In genomic region chr15:38072007-38072506, GRCh38 we compare ENCODE assay signal across 8 cellular contexts.
DNase-seq lines count a peak whose midpoint lies in the region; ATAC-seq, FAIRE-seq and TF ChIP-seq lines count a peak whose summit lies in the region.

No MANE protein-coding gene starts in this region.

- TF ChIP-seq POLR2A in endothelial cell of umbilical vein (IDR thresholded peaks at IDR 0.05; ENCODE audit: low read depth, low read length): no peak

- dilution Hi-C loops in endothelial cell of umbilical vein (cut with MboI; ENCODE audit: extremely low pct_ligation_motif_present, low sequenced_read_pairs): no loop called here

- BruUV-seq in endothelial cell of umbilical vein (replicated peaks; lab: Mats Ljungman, UMichigan): no TSS peak

- peak; percentile 47 for DNase-seq in activated naive CD4-positive, alpha-beta T cell treated with anti-CD3 and anti-CD28 coated beads for 36 hours
- no peak for DNase-seq in activated naive CD4-positive, alpha-beta T cell (lab: John Stamatoyannopoulos, UW)
- DNase-seq in endothelial cell of umbilical vein (ENCODE audit: low read depth, low spot score): no peak
- no peak for DNase-seq in neural progenitor cell (ENCODE audit: low spot score)
- no peak for DNase-seq in SW 1271 (lab: John Stamatoyannopoulos, UW)
- no peak for DNase-seq in NCI-H510A (lab: John Stamatoyannopoulos, UW)

- no peaks in the 10 kb centered on the region for H3K9me1 ChIP-seq in endothelial cell of umbilical vein (replicated peaks; ENCODE audit: control insufficient read depth, extremely low read depth, insufficient read depth, low read length)

- no peaks in the 10 kb centered on the region for H3K36me3 Mint-ChIP-seq in activated naive CD4-positive, alpha-beta T cell treated with anti-CD3 and anti-CD28 coated beads for 36 hours (ENCODE audit: low read depth)
- H3K36me3 Mint-ChIP-seq in neural progenitor cell: no peaks in the 10 kb centered on the region

- CTCF ChIA-PET in activated naive CD4-positive, alpha-beta T cell treated with anti-CD3 and anti-CD28 coated beads for 36 hours (lab: Charles Lee): interaction anchor here (0.7 kb wide), 1 partner anchor 35 kb away, joined by 3 read pairs; no protein-coding TSS in a partner anchor
- CTCF ChIA-PET in endothelial cell of umbilical vein (lab: Charles Lee): interaction anchor here (0.6 to 2.5 kb wide), 12 partner anchors 12 to 195 kb away, joined by 3 to 24 read pairs (median 4); no protein-coding TSS in a partner anchor

- H3K27ac ChIP-seq in OCI-LY3 (ENCODE audit: low read length): peak overlapping the region; percentile 35
- peak overlapping the region; percentile 69 for H3K27ac ChIP-seq in endothelial cell of umbilical vein (ENCODE audit: insufficient read depth, low read depth, low read length)
- H3K27ac ChIP-seq in neural progenitor cell: peak overlapping the region; percentile 95

- H3K4me3 Mint-ChIP-seq in activated naive CD4-positive, alpha-beta T cell treated with anti-CD3 and anti-CD28 coated beads for 36 hours: peak overlapping the region; percentile 44
- H3K4me3 Mint-ChIP-seq in neural progenitor cell: peak overlapping the region; percentile 85

- no peak for FAIRE-seq in endothelial cell of umbilical vein (lab: Jason Lieb, UNC)

- H3K4me3 ChIP-seq in OCI-LY3 (ENCODE audit: low read length) (peak overlapping the region; percentile 80), endothelial cell of umbilical vein (replicated peaks in 1 of 3; ENCODE audit: insufficient read depth in 1 of 3, low read depth in 1 of 3, low read length in 3 of 3) (peak overlapping the region in 2 of 3 experiments; percentile 35 to 61), neural progenitor cell (peak overlapping the region; percentile 46)

- H3K9ac ChIP-seq in OCI-LY3 (ENCODE audit: low read length) (peak overlapping the region; percentile 74), endothelial cell of umbilical vein (replicated peaks; ENCODE audit: extremely low read depth, insufficient read depth, low read length) (peak overlapping the region; percentile 70), neural progenitor cell (no peak overlapping the region)

- no peaks in the 10 kb centered on the region for H3K9me3 Mint-ChIP-seq in activated naive CD4-positive, alpha-beta T cell treated with anti-CD3 and anti-CD28 coated beads for 36 hours
- H3K9me3 Mint-ChIP-seq in neural progenitor cell: no peaks in the 10 kb centered on the region

- H3K4me1 ChIP-seq in OCI-LY3 (ENCODE audit: low read length) (peaks cover 49% of the 10 kb centered on the region), endothelial cell of umbilical vein (ENCODE audit: control insufficient read depth, extremely low read depth, insufficient read depth, low read length) (peaks cover 40% of the 10 kb centered on the region), neural progenitor cell (peaks cover 76% of the 10 kb centered on the region)

- no peak for TF ChIP-seq CTCF in OCI-LY3 (IDR thresholded peaks at IDR 0.05; ENCODE audit: low read depth, low read length)
- TF ChIP-seq CTCF in endothelial cell of umbilical vein (IDR thresholded peaks at IDR 0.05; ENCODE audit: extremely low read depth in 1 of 2, insufficient read depth in 1 of 2, low read depth in 1 of 2, low read length in 2 of 2): no peak
- no peak for TF ChIP-seq CTCF in neural progenitor cell (IDR thresholded peaks at IDR 0.05)

- H3K79me2 ChIP-seq in OCI-LY3 (ENCODE audit: low read length) (no peaks in the 10 kb centered on the region), endothelial cell of umbilical vein (ENCODE audit: control insufficient read depth, insufficient read depth, low read length) (no peaks in the 10 kb centered on the region), neural progenitor cell (ENCODE audit: low read depth) (no peaks in the 10 kb centered on the region)

- peaks cover 64% of the 10 kb centered on the region for H3K27me3 Mint-ChIP-seq in activated naive CD4-positive, alpha-beta T cell treated with anti-CD3 and anti-CD28 coated beads for 36 hours (ENCODE audit: low read depth)
- H3K27me3 Mint-ChIP-seq in neural progenitor cell (ENCODE audit: insufficient read depth, low read depth): peaks cover 3% of the 10 kb centered on the region

- H3K27me3 ChIP-seq in OCI-LY3 (ENCODE audit: low read depth, low read length) (no peaks in the 10 kb centered on the region), endothelial cell of umbilical vein (ENCODE audit: control insufficient read depth in 2 of 2, insufficient read depth in 2 of 2, low read length in 2 of 2) (no peaks in the 10 kb centered on the region), neural progenitor cell (peaks cover 29% of the 10 kb centered on the region)

- intact Hi-C loops in activated naive CD4-positive, alpha-beta T cell treated with anti-CD3 and anti-CD28 coated beads for 36 hours (cut with micrococcal nuclease): loop anchor here (2.0 kb wide), 1 partner anchor 1355 kb away; no protein-coding TSS in a partner anchor
- intact Hi-C loops in endothelial cell of umbilical vein (cut with micrococcal nuclease): loop anchor here (1.0 to 10.0 kb wide), 2 partner anchors 179 to 283 kb away; no protein-coding TSS in a partner anchor

- no peak overlapping the region for H3K27ac Mint-ChIP-seq in activated naive CD4-positive, alpha-beta T cell treated with anti-CD3 and anti-CD28 coated beads for 36 hours
- peak overlapping the region; percentile 95 for H3K27ac Mint-ChIP-seq in neural progenitor cell

- H3K9me3 ChIP-seq in OCI-LY3 (ENCODE audit: insufficient read depth, low read length) (no peaks in the 10 kb centered on the region), endothelial cell of umbilical vein (replicated peaks; ENCODE audit: control insufficient read depth, insufficient read depth, low read length) (no peaks in the 10 kb centered on the region), neural progenitor cell (ENCODE audit: low read depth) (no peaks in the 10 kb centered on the region)

- peaks cover 34% of the 10 kb centered on the region for H3K4me1 Mint-ChIP-seq in activated naive CD4-positive, alpha-beta T cell treated with anti-CD3 and anti-CD28 coated beads for 36 hours (ENCODE audit: low read depth)
- peaks cover 95% of the 10 kb centered on the region for H3K4me1 Mint-ChIP-seq in neural progenitor cell

- POLR2A ChIA-PET in endothelial cell of umbilical vein (lab: Charles Lee): no interaction called here

- H4K20me1 ChIP-seq in OCI-LY3 (ENCODE audit: insufficient read depth, low read length): no peaks in the 10 kb centered on the region
- H4K20me1 ChIP-seq in endothelial cell of umbilical vein (replicated peaks; ENCODE audit: control insufficient read depth, extremely low read depth, insufficient read depth, low read length): no peaks in the 10 kb centered on the region
- H4K20me1 ChIP-seq in neural progenitor cell (ENCODE audit: low read depth): no peaks in the 10 kb centered on the region

- H3F3A ChIP-seq in neural progenitor cell (ENCODE audit: low read depth): peaks cover 59% of the 10 kb centered on the region

- H3K36me3 ChIP-seq in OCI-LY3 (replicated peaks; ENCODE audit: low read depth, low read length): no peaks in the 10 kb centered on the region
- no peaks in the 10 kb centered on the region for H3K36me3 ChIP-seq in endothelial cell of umbilical vein (ENCODE audit: control insufficient read depth in 2 of 2, extremely low read depth in 1 of 2, insufficient read depth in 2 of 2, low read length in 2 of 2)
- no peaks in the 10 kb centered on the region for H3K36me3 ChIP-seq in neural progenitor cell

- ATAC-seq in HG03039 (IDR thresholded peaks at IDR 0.05; ENCODE audit: unreplicated experiment): no peak

- peak overlapping the region; percentile 89 for H2AFZ ChIP-seq in OCI-LY3 (ENCODE audit: low read depth, low read length)
- H2AFZ ChIP-seq in endothelial cell of umbilical vein (ENCODE audit: low read depth, low read length): peak overlapping the region; percentile 88
- peak overlapping the region; percentile 75 for H2AFZ ChIP-seq in neural progenitor cell (replicated peaks)

- H3K4me2 ChIP-seq in OCI-LY3 (ENCODE audit: low read length): peak overlapping the region; percentile 93
- H3K4me2 ChIP-seq in endothelial cell of umbilical vein (ENCODE audit: insufficient read depth, low read length): peak overlapping the region; percentile 81
- H3K4me2 ChIP-seq in neural progenitor cell: peak overlapping the region; percentile 80

TF ChIP-seq in endothelial cell of umbilical vein, 7 proteins besides CTCF, POLR2A, EP300 and RAD21:
- TF ChIP-seq POLR2AphosphoS5 (IDR thresholded peaks at IDR 0.05; ENCODE audit: insufficient read depth, low read depth, low read length): no peak
- TF ChIP-seq EZH2 (IDR thresholded peaks at IDR 0.05; ENCODE audit: borderline replicate concordance, low read depth, low read length, severe bottlenecking): no peak
- no peak for TF ChIP-seq JUN (IDR thresholded peaks at IDR 0.05; ENCODE audit: borderline replicate concordance, insufficient read depth, insufficient read length, low read depth)
- TF ChIP-seq FOS (IDR thresholded peaks at IDR 0.05; ENCODE audit: borderline replicate concordance, insufficient read depth, low read length): no peak
- no peak for TF ChIP-seq GATA2 (IDR thresholded peaks at IDR 0.05; ENCODE audit: insufficient read depth, insufficient read length, low read depth, low read length)
TF ChIP-seq in endothelial cell of umbilical vein: peak in this region for 0.

Comparison
In these comparisons a context has a peak if more than half of its experiments do, and no peak if none do; other contexts are left out.
1. H3K27ac ChIP-seq: peak in every context shown above with its lines; median percentile 95 in neural progenitor cell; 69 in endothelial cell of umbilical vein; 35 in OCI-LY3.